Comparison of ENCODE assay signal across 8 cellular contexts in the genomic region with DNA sequence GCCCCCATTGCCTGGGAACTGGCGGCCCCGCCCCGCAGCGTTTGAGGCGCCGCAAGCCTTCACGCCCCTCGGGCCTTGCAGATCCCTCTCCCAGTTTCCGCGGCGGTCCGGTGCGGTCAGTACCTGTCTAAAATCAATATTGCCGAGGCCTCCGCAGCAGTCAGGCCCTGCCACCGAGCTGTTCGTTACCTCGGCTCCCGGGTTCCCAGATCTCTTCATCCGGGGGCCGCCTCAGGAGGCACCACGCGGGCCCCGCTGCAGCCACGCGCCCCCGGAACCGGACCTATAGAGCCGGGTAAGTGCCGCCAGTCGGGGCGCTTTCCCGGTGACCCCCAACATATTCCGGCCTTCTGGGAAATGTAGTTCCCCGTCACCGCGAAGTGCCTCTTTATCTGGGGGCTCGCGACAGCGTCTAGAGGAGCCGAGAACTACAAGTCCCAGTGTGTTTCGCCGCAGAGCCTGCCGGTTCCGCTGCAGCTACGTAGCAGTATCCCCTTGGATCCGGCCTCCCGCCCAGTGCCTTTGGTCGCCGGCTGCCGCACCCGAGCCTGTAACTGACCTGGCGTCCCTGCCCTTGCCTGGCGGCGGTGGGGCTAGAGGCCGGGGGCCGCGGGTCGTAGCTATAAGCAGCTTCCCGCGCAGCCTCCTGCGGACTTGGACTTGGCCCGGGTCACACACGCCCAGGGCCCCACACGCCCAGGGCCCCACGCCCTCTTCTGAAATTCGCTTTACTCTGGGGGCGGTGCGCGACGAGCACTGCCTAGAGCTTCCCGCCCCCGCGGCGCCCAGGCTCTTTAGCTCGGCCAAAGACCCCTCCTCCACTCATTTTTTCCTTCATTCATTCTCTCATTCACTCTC. TPM values are rescaled to one million over a fixed set of nuclear protein-coding genes. Genes with fewer than 3 reads are reported as not detected.
A peak's percentile ranks its signal among the peaks of the same experiment; 100 is the strongest.
DNase-seq lines count a peak whose midpoint lies in the region; ATAC-seq, FAIRE-seq and TF ChIP-seq lines count a peak whose summit lies in the region.

A gene with protein sequence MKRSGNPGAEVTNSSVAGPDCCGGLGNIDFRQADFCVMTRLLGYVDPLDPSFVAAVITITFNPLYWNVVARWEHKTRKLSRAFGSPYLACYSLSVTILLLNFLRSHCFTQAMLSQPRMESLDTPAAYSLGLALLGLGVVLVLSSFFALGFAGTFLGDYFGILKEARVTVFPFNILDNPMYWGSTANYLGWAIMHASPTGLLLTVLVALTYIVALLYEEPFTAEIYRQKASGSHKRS (minus strand): TSS at position 301 of the 858 bp plus-strand sequence. CDS start 82 bp downstream, at position 219.

- peak; percentile 95 for ATAC-seq in GM18520 (IDR thresholded peaks at IDR 0.05; ENCODE audit: unreplicated experiment)
- peak; percentile 80 for ATAC-seq in HG03064 (IDR thresholded peaks at IDR 0.05; ENCODE audit: low read depth, unreplicated experiment)
- peak; percentile 95 for ATAC-seq in body of pancreas

- H3K4me1 ChIP-seq in body of pancreas: peaks cover 26% of the 10 kb centered on the region
- H3K4me1 ChIP-seq in sigmoid colon: peaks cover 0 to 35% (median 22%) of the 10 kb centered on the region in 4 donors

- H3K9me3 ChIP-seq in body of pancreas (no peaks in the 10 kb centered on the region), sigmoid colon (no peaks in the 10 kb centered on the region)

- H3K27ac ChIP-seq in 22Rv1: peak within 1 kb of the TSS; percentile 77
- peak within 1 kb of the TSS; percentile 66 to 90 (median 84) for H3K27ac ChIP-seq in body of pancreas
- peak within 1 kb of the TSS; percentile 84 to 92 (median 89) for H3K27ac ChIP-seq in sigmoid colon

- DNase-seq in NCI-H2107 treated with DMSO at 0.1 percent for 48 hours (lab: John Stamatoyannopoulos, UW; ENCODE audit: unreplicated experiment) (peak; percentile 82), body of pancreas (peak; percentile 96 to 99 (median 98)), iPS DF 4.7 (ENCODE audit: extremely low read depth, low spot score) (peak; percentile 93), sigmoid colon (peak; percentile 99)

- TF ChIP-seq CTCF in 22Rv1 (IDR thresholded peaks at IDR 0.05) (no peak), body of pancreas (IDR thresholded peaks at IDR 0.05) (peak in 3 of 7 experiments; percentile 1 to 16 (median 10)), sigmoid colon (IDR thresholded peaks at IDR 0.05) (no peak)

- 0% methylated on average over 17 to 71 of the region's 76 CpGs for WGBS in body of pancreas, 2 donors
- 0 to 1% methylated on average over 76 of the region's 76 CpGs for WGBS in sigmoid colon, 2 donors

- H3K36me3 ChIP-seq in body of pancreas (replicated peaks in 1 of 2; ENCODE audit: insufficient read depth in 1 of 2, low read depth in 2 of 2): no peaks in the 10 kb centered on the region
- no peaks in the 10 kb centered on the region for H3K36me3 ChIP-seq in sigmoid colon

- H3K27me3 ChIP-seq in body of pancreas: no peaks in the 10 kb centered on the region
- no peaks in the 10 kb centered on the region for H3K27me3 ChIP-seq in sigmoid colon

- no peak for TF ChIP-seq EP300 in sigmoid colon (IDR thresholded peaks at IDR 0.05)

- TF ChIP-seq POLR2A in body of pancreas (IDR thresholded peaks at IDR 0.05) (peak; percentile 70 to 87 (median 82)), sigmoid colon (IDR thresholded peaks at IDR 0.05) (peak in 1 of 2 donors; percentile 36)

- intact Hi-C loops in body of pancreas (cut with DNase I) (no loop called here), sigmoid colon (cut with DNase I) (loop anchor here (2.0 to 5.0 kb wide), 2 partner anchors 95 to 114 kb away; a partner anchor contains a TSS)

- peak; percentile 40 for FAIRE-seq in TTC549 (lab: Jason Lieb, UNC)

- H3K4me3 ChIP-seq in body of pancreas (peak within 1 kb of the TSS; percentile 59 to 94), sigmoid colon (peak within 1 kb of the TSS; percentile 65 to 81 (median 74))

RNA-seq across cellular contexts. Expression of the gene that starts here (rescaled TPM):
- total RNA-seq in body of pancreas (10 to 100 TPM; 23.4 to 27.8 TPM), sigmoid colon (10 to 100 TPM in 3 of 4 donors, 1 to 10 TPM in 1; 8.6 to 21.9 (median 16.6) TPM)
- polyA plus RNA-seq in sigmoid colon: 10 to 100 TPM in 2 of 3 donors, 1 to 10 TPM in 1; 5.3 to 14.4 (median 13.3) TPM

Comparison
In these comparisons a context has a peak if more than half of its experiments do, and no peak if none do; other contexts are left out.
1. Peak in every context shown above with its lines: DNase-seq, ATAC-seq, H3K4me3 ChIP-seq and H3K27ac ChIP-seq.